In genomic region chr1:202160377-202160940, GRCh38 we compare ENCODE assay signal across 8 cellular contexts. TPM values are rescaled to one million over a fixed set of nuclear protein-coding genes. Genes with fewer than 3 reads are reported as not detected.
A peak's percentile ranks its signal among the peaks of the same experiment; 100 is the strongest.
DNase-seq lines count a peak whose midpoint lies in the region; ATAC-seq and TF ChIP-seq lines count a peak whose summit lies in the region.

Gene PTPN7, minus strand, starts transcription at chr1:202160602. Its CDS starts 1,200 bp downstream, at chr1:202159402.

- H3K4me1 ChIP-seq in neural progenitor cell = peaks cover 6% of the 10 kb centered on the region

- H3K27me3 Mint-ChIP-seq in neural progenitor cell (ENCODE audit: insufficient read depth, low read depth) = peaks cover 2% of the 10 kb centered on the region

- H2AFZ ChIP-seq in neural progenitor cell (replicated peaks) = no peak within 1 kb of the TSS

- H3F3A ChIP-seq in neural progenitor cell (ENCODE audit: low read depth) = no peaks in the 10 kb centered on the region

- no peak within 1 kb of the TSS for H3K9ac ChIP-seq in neural progenitor cell

- no peak within 1 kb of the TSS for H3K27ac ChIP-seq in neural progenitor cell

- H3K4me3 Mint-ChIP-seq in neural progenitor cell = no peak within 1 kb of the TSS

- H3K36me3 Mint-ChIP-seq in activated naive CD4-positive, alpha-beta T cell treated with anti-CD3 and anti-CD28 coated beads, Interleukin-2, amount 50 U/mL, for 72 hours = peaks cover 27 to 39% of the 10 kb centered on the region in 2 donors
- H3K36me3 Mint-ChIP-seq in neural progenitor cell = no peaks in the 10 kb centered on the region

- ATAC-seq in HG02623 (IDR thresholded peaks at IDR 0.05; ENCODE audit: unreplicated experiment) = peak; percentile 35
- peak; percentile 57 to 79 for ATAC-seq in activated naive CD4-positive, alpha-beta T cell treated with anti-CD3 and anti-CD28 coated beads, Interleukin-2, amount 50 U/mL, for 72 hours
- no peak for ATAC-seq in sciatic nerve

- peaks cover 26% of the 10 kb centered on the region for H3K4me1 Mint-ChIP-seq in neural progenitor cell

- H3K79me2 ChIP-seq in neural progenitor cell (ENCODE audit: low read depth) = no peaks in the 10 kb centered on the region

- H3K4me2 ChIP-seq in neural progenitor cell = no peak within 1 kb of the TSS

- intact Hi-C loops in sciatic nerve (cut with DNase I) = no loop called here

- H3K36me3 ChIP-seq in neural progenitor cell = no peaks in the 10 kb centered on the region

- DNase-seq in T-helper 1 cell (peak; percentile 48 to 86 (median 69)), neural progenitor cell (ENCODE audit: low spot score) (no peak), HCEC 1CT (no peak), sciatic nerve (ENCODE audit: low spot score) (no peak), epidermal melanocyte (ENCODE audit: insufficient read length, low spot score) (no peak)
- peak; percentile 81 to 82 for DNase-seq in activated naive CD4-positive, alpha-beta T cell treated with anti-CD3 and anti-CD28 coated beads, Interleukin-2, amount 50 U/mL, for 72 hours (ENCODE audit: low spot score in 2 of 2)

- H3K9me3 ChIP-seq in neural progenitor cell (ENCODE audit: low read depth) = no peaks in the 10 kb centered on the region

- H3K9me3 Mint-ChIP-seq in activated naive CD4-positive, alpha-beta T cell treated with anti-CD3 and anti-CD28 coated beads, Interleukin-2, amount 50 U/mL, for 72 hours = no peaks in the 10 kb centered on the region
- H3K9me3 Mint-ChIP-seq in neural progenitor cell = no peaks in the 10 kb centered on the region

- no peak for TF ChIP-seq CTCF in neural progenitor cell (IDR thresholded peaks at IDR 0.05)

- H3K27me3 ChIP-seq in neural progenitor cell = no peaks in the 10 kb centered on the region

- H3K27ac Mint-ChIP-seq in activated naive CD4-positive, alpha-beta T cell treated with anti-CD3 and anti-CD28 coated beads, Interleukin-2, amount 50 U/mL, for 72 hours = peak within 1 kb of the TSS; percentile 99 to 100
- peak within 1 kb of the TSS; percentile 60 for H3K27ac Mint-ChIP-seq in neural progenitor cell

- H4K20me1 ChIP-seq in neural progenitor cell (ENCODE audit: low read depth) = no peaks in the 10 kb centered on the region

- H3K4me3 ChIP-seq in GM08714 (ENCODE audit: low read length) (peak within 1 kb of the TSS; percentile 84), neural progenitor cell (no peak within 1 kb of the TSS)

RNA-seq across cellular contexts. Expression of gene PTPN7, which starts in this region (rescaled TPM):
- total RNA-seq in activated naive CD4-positive, alpha-beta T cell treated with anti-CD3 and anti-CD28 coated beads, Interleukin-2, amount 50 U/mL, for 72 hours = 100 to 1,000 TPM; 119 to 198 TPM
- not detected in 2 replicates for total RNA-seq in neural progenitor cell (ENCODE audit: low replicate concordance)
- total RNA-seq in sciatic nerve = 2.5 TPM

Comparison
In these comparisons a context has a peak if more than half of its experiments do, and no peak if none do; other contexts are left out.
1. RNA of gene PTPN7 (total RNA-seq): 119 to 198 TPM in activated naive CD4-positive, alpha-beta T cell treated with anti-CD3 and anti-CD28 coated beads, Interleukin-2, amount 50 U/mL, for 72 hours; 2.5 TPM in sciatic nerve (single experiment) and not detected in neural progenitor cell; every median in the first group is over 10 times any median in the second.
2. DNase-seq: peak in T-helper 1 cell (5 of 5) and activated naive CD4-positive, alpha-beta T cell treated with anti-CD3 and anti-CD28 coated beads, Interleukin-2, amount 50 U/mL, for 72 hours (2 of 2); none in neural progenitor cell (single experiment), HCEC 1CT (single experiment), sciatic nerve (single experiment) and epidermal melanocyte (single experiment).